ENCODE assay signal across 9 cellular contexts in the genomic region with DNA sequence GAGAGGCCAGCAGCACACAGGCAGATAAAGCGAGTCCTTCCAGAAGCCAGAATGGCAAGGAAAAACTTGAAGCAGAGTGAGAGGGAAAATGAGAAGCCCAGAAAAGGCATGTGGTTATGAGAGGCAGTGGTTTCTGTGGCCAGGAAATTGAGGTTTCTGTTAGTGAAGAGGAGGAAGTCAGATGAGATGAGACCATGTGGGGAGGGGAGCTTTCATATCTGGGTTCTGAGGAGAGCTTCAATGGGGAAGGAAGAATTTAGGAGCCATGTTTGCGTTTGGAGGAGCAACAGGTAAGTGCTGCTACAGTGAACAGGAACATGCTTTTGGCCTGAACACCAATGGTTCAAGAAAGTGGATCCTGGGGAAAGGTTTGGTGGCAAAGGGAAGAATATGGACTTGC. TPM values are rescaled to one million over a fixed set of nuclear protein-coding genes. Genes with fewer than 3 reads are reported as not detected.
A peak's percentile ranks its signal among the peaks of the same experiment; 100 is the strongest.
DNase-seq lines count a peak whose midpoint lies in the region; ATAC-seq and TF ChIP-seq lines count a peak whose summit lies in the region.
"Had no signal": no experiment of that assay in that cellular context is flagged by ENCODE, and none has a peak within 500 bp of the region (broad histone marks: within the 10 kb centered on the region; RNA-seq: fewer than 3 reads in every experiment).

No MANE protein-coding gene starts in this region.

- DNase-seq in GM12864 (ENCODE audit: low read depth), result peak; percentile 48
- DNase-seq in GM23338 (ENCODE audit: low spot score), result no peak
- DNase-seq in Peyer's patch, result peak in 2 of 3 donors; percentile 85 to 86
- DNase-seq in left colon, result peak; percentile 22 to 26
- DNase-seq in cerebellar cortex (ENCODE audit: low spot score), result no peak
- DNase-seq in GOT3 (lab: John Stamatoyannopoulos, UW), result no peak
- DNase-seq: kidney glomerular epithelial cell had no signal

- H3K4me2 ChIP-seq in GM23338, result no peak overlapping the region

- H3K36me3 ChIP-seq in GM23338 (ENCODE audit: insufficient read depth) (no peaks in the 10 kb centered on the region), Peyer's patch (no peaks in the 10 kb centered on the region)

- H3K27ac Mint-ChIP-seq in GM23338, result no peak overlapping the region

- peaks cover 3% of the 10 kb centered on the region for H3K27me3 Mint-ChIP-seq in GM23338 (ENCODE audit: insufficient read depth, low read depth, poor library complexity)

- ATAC-seq in GM23338, result no peak
- ATAC-seq in left colon, result no peak
- no peak for ATAC-seq in HG03095 (IDR thresholded peaks at IDR 0.05; ENCODE audit: unreplicated experiment)
- no peak for ATAC-seq in HG03439 (IDR thresholded peaks at IDR 0.05; ENCODE audit: unreplicated experiment)

- no peak for TF ChIP-seq POLR2A in Peyer's patch (IDR thresholded peaks at IDR 0.05)

- no peaks in the 10 kb centered on the region for H3K9me3 Mint-ChIP-seq in GM23338

- H3K9me2 ChIP-seq in GM23338 (ENCODE audit: insufficient read depth), result 0 out of 2 replicates have a peak, but pooled peaks cover 3% of the 10 kb centered on the region

- TF ChIP-seq CTCF in GM12864 (IDR thresholded peaks at IDR 0.05; ENCODE audit: low read depth, low read length, missing control alignments) (no peak), GM23338 (conservative IDR thresholded peaks at IDR 0.05; ENCODE audit: low read depth in 2 of 2) (no peak), Peyer's patch (IDR thresholded peaks at IDR 0.05) (no peak)

- H3K27ac ChIP-seq in GM23338 (ENCODE audit: low read depth) (no peak overlapping the region), Peyer's patch (no peak overlapping the region)

- no peaks in the 10 kb centered on the region for H3K9me3 ChIP-seq in Peyer's patch

- H3K79me2 ChIP-seq in GM23338 (replicated peaks; ENCODE audit: insufficient read depth), result no peaks in the 10 kb centered on the region

- H3K27me3 ChIP-seq in GM23338 (ENCODE audit: insufficient read depth) (no peaks in the 10 kb centered on the region), Peyer's patch (no peaks in the 10 kb centered on the region)

- no peaks in the 10 kb centered on the region for H3K36me3 Mint-ChIP-seq in GM23338 (ENCODE audit: low read depth)

- no peak overlapping the region for H3K4me3 Mint-ChIP-seq in GM23338

- H3K4me3 ChIP-seq in GM12864 (ENCODE audit: low read depth, low read length) (no peak overlapping the region), GM23338 (no peak overlapping the region), Peyer's patch (no peak overlapping the region)

- H3K4me1 Mint-ChIP-seq in GM23338, result no peaks in the 10 kb centered on the region

- H2AFZ ChIP-seq in GM23338, result peak overlapping the region; percentile 86; the same call in 1 of the 2 replicates

- H3K4me1 ChIP-seq in GM23338 (ENCODE audit: insufficient read depth), result no peaks in the 10 kb centered on the region
- H3K4me1 ChIP-seq in Peyer's patch, result peaks cover 0 to 8% (median 0%) of the 10 kb centered on the region in 4 donors

- no peaks in the 10 kb centered on the region for H4K20me1 ChIP-seq in GM23338 (replicated peaks; ENCODE audit: insufficient read depth)

- no peaks in the 10 kb centered on the region for H3F3A ChIP-seq in GM23338 (replicated peaks; ENCODE audit: low read depth)

- intact Hi-C loops in left colon (cut with DNase I, micrococcal nuclease), result no loop called here

TF ChIP-seq in GM23338, 12 proteins besides CTCF, POLR2A, EP300 and RAD21:
- TF ChIP-seq POLR2AphosphoS5 (IDR thresholded peaks at IDR 0.05; ENCODE audit: low read depth) (no peak), ZNF331 (CRISPR knock-in tag; IDR thresholded peaks at IDR 0.05; ENCODE audit: low read depth) (no peak)

RNA-seq across cellular contexts. Expression of a gene that starts 6.1 kb away (rescaled TPM):
- not detected in 2 replicates for total RNA-seq in GM23338 (2014; rRNA removed; shearing (Covaris generic))
- not detected in 2 replicates for polyA plus RNA-seq in GM23338 (2016; fragmentation: Nextera tagmentation; extraction: Ambion mirVana)
- total RNA-seq in Peyer's patch (not detected), left colon (not detected)

RNA-seq across cellular contexts. Expression of a gene that starts 41.6 kb away (rescaled TPM):
- total RNA-seq in GM23338 (2014; rRNA removed; shearing (Covaris generic)), result 0.16 TPM in 1 of 2 replicates, not detected in the other
- 0.30 TPM in 1 of 2 replicates, not detected in the other for polyA plus RNA-seq in GM23338 (2016; fragmentation: Nextera tagmentation; extraction: Ambion mirVana)
- 10 to 100 TPM in 1 of 4 donors, 1 to 10 TPM in 1, not detected in 2; 1.3 to 15.7 TPM for total RNA-seq in Peyer's patch
- under 1 TPM in 1 of 2 donors, not detected in 1; 0.95 TPM for total RNA-seq in left colon

Comparison
In these comparisons a context has a peak if more than half of its experiments do, and no peak if none do; other contexts are left out.
1. DNase-seq: peak in GM12864 (single experiment), Peyer's patch (2 of 3) and left colon (2 of 2); none in GM23338 (single experiment), cerebellar cortex (single experiment) and GOT3 (single experiment).